Comparison of ENCODE assay signal across 1 cellular context in genomic region chr7:73324081-73324845, GRCh38.
A peak's percentile ranks its signal among the peaks of the same experiment; 100 is the strongest.
TF ChIP-seq lines count a peak whose summit lies in the region.

No MANE protein-coding gene starts in this region.

TF ChIP-seq in A549, 52 proteins besides CTCF, POLR2A, EP300 and RAD21:
- TF ChIP-seq SMC3 (IDR thresholded peaks at IDR 0.05) = peak; percentile 65
- TF ChIP-seq, protein P1, sequence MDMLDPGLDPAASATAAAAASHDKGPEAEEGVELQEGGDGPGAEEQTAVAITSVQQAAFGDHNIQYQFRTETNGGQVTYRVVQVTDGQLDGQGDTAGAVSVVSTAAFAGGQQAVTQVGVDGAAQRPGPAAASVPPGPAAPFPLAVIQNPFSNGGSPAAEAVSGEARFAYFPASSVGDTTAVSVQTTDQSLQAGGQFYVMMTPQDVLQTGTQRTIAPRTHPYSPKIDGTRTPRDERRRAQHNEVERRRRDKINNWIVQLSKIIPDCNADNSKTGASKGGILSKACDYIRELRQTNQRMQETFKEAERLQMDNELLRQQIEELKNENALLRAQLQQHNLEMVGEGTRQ (IDR thresholded peaks at IDR 0.05) = peak; percentile 48; the same call in 1 of the 2 replicates
TF ChIP-seq in A549: peak in this region for 2; not testable (repeated sequence) for 50.
